Comparison of ENCODE assay signal across 8 cellular contexts in the genomic region with DNA sequence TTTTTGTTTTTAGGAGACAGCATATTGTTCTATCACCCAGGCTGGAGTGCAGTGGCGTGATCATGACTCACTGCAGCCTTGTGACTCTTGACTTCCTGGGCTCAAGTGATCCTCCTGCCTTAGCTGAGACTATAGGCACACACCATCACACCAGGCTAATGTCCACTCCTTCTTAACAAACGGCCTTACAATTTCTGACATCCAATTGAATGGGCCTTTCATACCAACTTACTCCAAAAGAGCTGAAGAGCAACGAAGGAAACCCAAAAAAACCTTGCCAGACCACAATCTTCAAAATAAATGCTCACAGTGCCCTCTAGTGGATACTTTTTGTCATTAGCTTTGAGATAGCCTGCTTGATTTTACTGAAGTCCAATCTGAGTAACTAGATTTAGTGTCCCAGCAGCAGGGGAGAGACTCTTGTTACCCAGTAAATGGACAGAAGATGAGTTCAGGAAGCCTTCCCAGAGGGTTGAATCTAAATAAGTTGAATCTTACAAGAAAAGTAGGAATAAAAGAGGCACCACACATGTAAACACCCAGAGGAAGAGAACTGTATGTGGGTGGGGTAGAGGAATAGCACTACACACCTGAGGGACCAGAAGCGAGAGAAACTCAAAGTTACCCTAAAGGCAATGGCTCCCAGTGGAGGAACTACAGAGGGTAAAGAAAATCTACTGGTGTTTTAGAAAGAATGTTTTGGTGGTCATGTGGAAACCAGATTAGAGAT. TPM values are rescaled to one million over a fixed set of nuclear protein-coding genes. Genes with fewer than 3 reads are reported as not detected.
DNase-seq lines count a peak whose midpoint lies in the region; ATAC-seq and TF ChIP-seq lines count a peak whose summit lies in the region.

No MANE protein-coding gene starts in this region.

- peaks cover 12% of the 10 kb centered on the region for H3K4me1 Mint-ChIP-seq in osteocyte (ENCODE audit: unreplicated experiment)

- peak; percentile 10 for DNase-seq in DMS79 (lab: John Stamatoyannopoulos, UW)
- DNase-seq in NCI-H526 treated with DMSO at 0.1 percent for 48 hours (lab: John Stamatoyannopoulos, UW): peak; percentile 40
- DNase-seq in activated T-cell treated with anti-CD3 and anti-CD28 coated beads, Interleukin-2, amount 50 U/mL, for 48 hours: peak; percentile 44 to 54
- peak; percentile 99 for DNase-seq in foreskin melanocyte
- no peak for DNase-seq in osteocyte (ENCODE audit: extremely low spot score, unreplicated experiment)
- DNase-seq in stimulated activated naive CD4-positive, alpha-beta T cell treated with Interleukin-2 at 50 U/mL for 16 hours (lab: John Stamatoyannopoulos, UW): no peak

- H3K4me3 Mint-ChIP-seq in osteocyte (ENCODE audit: unreplicated experiment): no peak overlapping the region

- ATAC-seq in GM19455 (IDR thresholded peaks at IDR 0.05; ENCODE audit: unreplicated experiment) (peak; percentile 71), HG03520 (IDR thresholded peaks at IDR 0.05; ENCODE audit: unreplicated experiment) (peak; percentile 63)

- no peaks in the 10 kb centered on the region for H3K27me3 Mint-ChIP-seq in osteocyte (ENCODE audit: unreplicated experiment)

- H3K27ac Mint-ChIP-seq in osteocyte (ENCODE audit: unreplicated experiment): peak overlapping the region; percentile 28

- H3K9me3 Mint-ChIP-seq in osteocyte (ENCODE audit: unreplicated experiment): no peaks in the 10 kb centered on the region

- H3K36me3 Mint-ChIP-seq in osteocyte (ENCODE audit: unreplicated experiment): peaks cover 47% of the 10 kb centered on the region

- TF ChIP-seq CTCF in osteocyte (IDR thresholded peaks at IDR 0.05): peak; percentile 70

RNA-seq across cellular contexts. Expression of gene ZNF622, which starts 9.3 kb away (rescaled TPM):
- total RNA-seq in osteocyte: 29.2 and 30.7 TPM in 2 replicates

Comparison
In these comparisons a context has a peak if more than half of its experiments do, and no peak if none do; other contexts are left out.
1. DNase-seq: peak in DMS79 (single experiment), NCI-H526 treated with DMSO at 0.1 percent for 48 hours (single experiment), activated T-cell treated with anti-CD3 and anti-CD28 coated beads, Interleukin-2, amount 50 U/mL, for 48 hours (2 of 2) and foreskin melanocyte (single experiment); none in osteocyte (single experiment) and stimulated activated naive CD4-positive, alpha-beta T cell treated with Interleukin-2 at 50 U/mL for 16 hours (single experiment).